Comparison of ENCODE assay signal across 17 cellular contexts in genomic region chr9:20597862-20598261, GRCh38.
"Had no signal": no experiment of that assay in that cellular context is flagged by ENCODE, and none has a peak within 500 bp of the region (broad histone marks: within the 10 kb centered on the region; RNA-seq: fewer than 3 reads in every experiment).

No MANE protein-coding gene starts in this region.

- ATAC-seq: lower lobe of right lung; natural killer cell; right cardiac atrium; stimulated activated naive B cell treated with anti-CD40 and anti-IgM and Interleukin-4, amounts not matched to agents 10 μg/mL and 1 μg/mL and 100 μg/mL, for 72 hours had no signal

- H3K4me3 Mint-ChIP-seq: activated CD4-positive, alpha-beta memory T cell treated with anti-CD3 and anti-CD28 coated beads for 36 hours; natural killer cell; stimulated activated naive B cell treated with anti-CD40 and anti-IgM and Interleukin-4, amounts not matched to agents 10 μg/mL and 1 μg/mL and 100 μg/mL, for 72 hours; type B pancreatic cell had no signal

- H3K27me3 Mint-ChIP-seq: activated CD4-positive, alpha-beta memory T cell treated with anti-CD3 and anti-CD28 coated beads for 36 hours; progenitor cell of endocrine pancreas; stimulated activated naive B cell treated with anti-CD40 and anti-IgM and Interleukin-4, amounts not matched to agents 10 μg/mL and 1 μg/mL and 100 μg/mL, for 72 hours; type B pancreatic cell had no signal

- H3K27me3 ChIP-seq: colonic mucosa, suprapubic skin had no signal

- H3K36me3 ChIP-seq: colonic mucosa, lower lobe of right lung, suprapubic skin had no signal

- H3K36me3 Mint-ChIP-seq: immature natural killer cell; natural killer cell; stimulated activated naive B cell treated with anti-CD40 and anti-IgM and Interleukin-4, amounts not matched to agents 10 μg/mL and 1 μg/mL and 100 μg/mL, for 72 hours had no signal

- H3K27ac Mint-ChIP-seq: activated CD4-positive, alpha-beta memory T cell treated with anti-CD3 and anti-CD28 coated beads for 36 hours; immature natural killer cell; stimulated activated naive B cell treated with anti-CD40 and anti-IgM and Interleukin-4, amounts not matched to agents 10 μg/mL and 1 μg/mL and 100 μg/mL, for 72 hours; type B pancreatic cell had no signal

- H3K4me1 ChIP-seq: colonic mucosa had no signal

- H3K9me3 Mint-ChIP-seq: activated CD4-positive, alpha-beta memory T cell treated with anti-CD3 and anti-CD28 coated beads for 36 hours; immature natural killer cell; natural killer cell; stimulated activated naive B cell treated with anti-CD40 and anti-IgM and Interleukin-4, amounts not matched to agents 10 μg/mL and 1 μg/mL and 100 μg/mL, for 72 hours; type B pancreatic cell had no signal

- DNase-seq: activated CD4-positive, alpha-beta memory T cell treated with anti-CD3 and anti-CD28 coated beads for 36 hours; activated CD4-positive, alpha-beta T cell treated with anti-CD3 and anti-CD28 coated beads for 1 hour; activated T-cell treated with anti-CD3 and anti-CD28 coated beads, Interleukin-2, amount 50 U/mL, for 48 hours; colonic mucosa; effector CD8-positive, alpha-beta T cell; hypothalamus; immature natural killer cell; lower lobe of right lung; natural killer cell; nucleus accumbens; right cardiac atrium; stimulated activated CD4-positive, alpha-beta T cell treated with anti-CD3 and anti-CD28 coated beads, Interleukin-1b, Interleukin-23, amount 100 ng/mL, for 48 hours; stimulated activated naive B cell treated with anti-CD40 and anti-IgM and Interleukin-4, amounts not matched to agents 10 μg/mL and 1 μg/mL and 100 μg/mL, for 72 hours had no signal

- FAIRE-seq: astrocyte had no signal

- H3K27ac ChIP-seq: colonic mucosa, lower lobe of right lung, suprapubic skin had no signal

- H3K9me3 ChIP-seq: colonic mucosa, lower lobe of right lung, suprapubic skin had no signal

- H3K4me3 ChIP-seq: colonic mucosa, lower lobe of right lung, suprapubic skin had no signal
